1 cellular context compared by ENCODE assay signal in genomic region chr1:61121631-61122030, GRCh38.
TF ChIP-seq lines count a peak whose summit lies in the region.

No MANE protein-coding gene starts in this region.

TF ChIP-seq in A549, 52 proteins besides CTCF, POLR2A, EP300 and RAD21 (continued from another document):
- TF ChIP-seq NR3C1 (IDR thresholded peaks at IDR 0.05) (no peak), SMC3 (IDR thresholded peaks at IDR 0.05) (no peak), HES2 (IDR thresholded peaks at IDR 0.05) (no peak), ATOH8 (CRISPR knock-in tag; IDR thresholded peaks at IDR 0.05; ENCODE audit: low read depth) (no peak)
